1 cellular context compared by ENCODE assay signal in genomic region chr20:58624687-58625086, GRCh38.
TF ChIP-seq lines count a peak whose summit lies in the region.

No MANE protein-coding gene starts in this region.

TF ChIP-seq in K562, 482 proteins besides CTCF, POLR2A, EP300 and RAD21:
- TF ChIP-seq ZNF644 (tag; IDR thresholded peaks at IDR 0.05; ENCODE audit: low read depth) (no peak), ZKSCAN8 (CRISPR knock-in tag; IDR thresholded peaks at IDR 0.05) (peak; percentile 68; the same call in 1 of the 2 replicates), NR2C2 (CRISPR knock-in tag; IDR thresholded peaks at IDR 0.05) (no peak), NR2C2 (tag; IDR thresholded peaks at IDR 0.05) (0 out of 2 replicates have a peak, but pooled peaks have one; percentile 2)
- TF ChIP-seq, protein P1, sequence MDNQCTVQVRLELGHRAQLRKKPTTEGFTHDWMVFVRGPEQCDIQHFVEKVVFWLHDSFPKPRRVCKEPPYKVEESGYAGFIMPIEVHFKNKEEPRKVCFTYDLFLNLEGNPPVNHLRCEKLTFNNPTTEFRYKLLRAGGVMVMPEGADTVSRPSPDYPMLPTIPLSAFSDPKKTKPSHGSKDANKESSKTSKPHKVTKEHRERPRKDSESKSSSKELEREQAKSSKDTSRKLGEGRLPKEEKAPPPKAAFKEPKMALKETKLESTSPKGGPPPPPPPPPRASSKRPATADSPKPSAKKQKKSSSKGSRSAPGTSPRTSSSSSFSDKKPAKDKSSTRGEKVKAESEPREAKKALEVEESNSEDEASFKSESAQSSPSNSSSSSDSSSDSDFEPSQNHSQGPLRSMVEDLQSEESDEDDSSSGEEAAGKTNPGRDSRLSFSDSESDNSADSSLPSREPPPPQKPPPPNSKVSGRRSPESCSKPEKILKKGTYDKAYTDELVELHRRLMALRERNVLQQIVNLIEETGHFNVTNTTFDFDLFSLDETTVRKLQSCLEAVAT (IDR thresholded peaks at IDR 0.05) = no peak
